In genomic region chr7:24756545-24756988, GRCh38 we compare ENCODE assay signal across 8 cellular contexts. TPM values are rescaled to one million over a fixed set of nuclear protein-coding genes. Genes with fewer than 3 reads are reported as not detected.
DNase-seq lines count a peak whose midpoint lies in the region; ATAC-seq and TF ChIP-seq lines count a peak whose summit lies in the region.

No MANE protein-coding gene starts in this region.

- peak overlapping the region; percentile 42; the same call in 1 of the 2 replicates for H3K4me3 ChIP-seq in Karpas-422 (ENCODE audit: low read length)
- peak overlapping the region; percentile 66 for H3K4me3 ChIP-seq in astrocyte of the cerebellum (ENCODE audit: low read depth, low read length)
- H3K4me3 ChIP-seq in kidney epithelial cell (ENCODE audit: low read depth, low read length) = peak overlapping the region; percentile 78

- TF ChIP-seq CTCF in astrocyte of the cerebellum (IDR thresholded peaks at IDR 0.05; ENCODE audit: low read depth, low read length, missing control alignments) (no peak), kidney epithelial cell (IDR thresholded peaks at IDR 0.05; ENCODE audit: insufficient read depth, low read length, poor library complexity, severe bottlenecking) (no peak)

- peaks cover 7% of the 10 kb centered on the region; the same call in 1 of the 2 replicates for H3K9me3 ChIP-seq in Karpas-422 (ENCODE audit: low read length)

- H4K20me1 ChIP-seq in Karpas-422 (ENCODE audit: insufficient read depth, low read depth, low read length) = no peaks in the 10 kb centered on the region

- H3K79me2 ChIP-seq in Karpas-422 (ENCODE audit: low read length) = no peaks in the 10 kb centered on the region

- no peak overlapping the region for H3K27ac ChIP-seq in Karpas-422 (ENCODE audit: low read length)

- 0 out of 2 replicates have a peak overlapping the region, but pooled peaks have one; percentile 33 for H3K9ac ChIP-seq in Karpas-422 (ENCODE audit: low read length)

- no peak overlapping the region for H2AFZ ChIP-seq in Karpas-422 (ENCODE audit: low read length)

- peak; percentile 1 for ATAC-seq in GM18909 (IDR thresholded peaks at IDR 0.05; ENCODE audit: poor library complexity, unreplicated experiment)
- ATAC-seq in stimulated activated effector memory CD8-positive, alpha-beta T cell treated with anti-CD3 and anti-CD28 coated beads, Interleukin-12 subunit alpha, Interleukin-12 subunit beta, amount 100 ng/mL, for 72 hours = peak; percentile 17

- no peaks in the 10 kb centered on the region for H3K9me3 Mint-ChIP-seq in stimulated activated effector memory CD8-positive, alpha-beta T cell treated with anti-CD3 and anti-CD28 coated beads, Interleukin-12 subunit alpha, Interleukin-12 subunit beta, amount 100 ng/mL, for 72 hours

- in situ Hi-C loops in astrocyte of the cerebellum (cut with HindIII; ENCODE audit: low sequenced_read_pairs) = no loop called here

- H3K36me3 ChIP-seq in Karpas-422 (ENCODE audit: insufficient read depth, low read length) (peaks cover 19% of the 10 kb centered on the region), kidney epithelial cell (ENCODE audit: control insufficient read depth, insufficient read depth, low read length) (no peaks in the 10 kb centered on the region)

- no peaks in the 10 kb centered on the region for H3K4me1 ChIP-seq in Karpas-422 (ENCODE audit: low read length)

- H3K36me3 Mint-ChIP-seq in stimulated activated effector memory CD8-positive, alpha-beta T cell treated with anti-CD3 and anti-CD28 coated beads, Interleukin-12 subunit alpha, Interleukin-12 subunit beta, amount 100 ng/mL, for 72 hours = peaks cover 4% of the 10 kb centered on the region

- no peaks in the 10 kb centered on the region for H3K9me2 ChIP-seq in Karpas-422 (replicated peaks; ENCODE audit: insufficient read depth, low read length)

- peaks cover 22% of the 10 kb centered on the region for H3K4me1 Mint-ChIP-seq in stimulated activated effector memory CD8-positive, alpha-beta T cell treated with anti-CD3 and anti-CD28 coated beads, Interleukin-12 subunit alpha, Interleukin-12 subunit beta, amount 100 ng/mL, for 72 hours

- H3K27me3 ChIP-seq in Karpas-422 (ENCODE audit: low read length) = no peaks in the 10 kb centered on the region
- H3K27me3 ChIP-seq in kidney epithelial cell (ENCODE audit: control insufficient read depth, insufficient read depth, low read length) = no peaks in the 10 kb centered on the region

- DNase-seq in Karpas-422 (no peak), astrocyte of the cerebellum (ENCODE audit: low read depth) (no peak), kidney epithelial cell (ENCODE audit: low read depth) (no peak), NCI-H1694 treated with DMSO at 0.1 percent for 48 hours (lab: John Stamatoyannopoulos, UW) (no peak), putamen (ENCODE audit: low spot score) (no peak), occipital lobe (lab: John Stamatoyannopoulos, UW) (no peak)
- no peak for DNase-seq in stimulated activated effector memory CD8-positive, alpha-beta T cell treated with anti-CD3 and anti-CD28 coated beads, Interleukin-12 subunit alpha, Interleukin-12 subunit beta, amount 100 ng/mL, for 72 hours (ENCODE audit: low spot score in 2 of 2)

- peak overlapping the region; percentile 82 for H3K4me3 Mint-ChIP-seq in stimulated activated effector memory CD8-positive, alpha-beta T cell treated with anti-CD3 and anti-CD28 coated beads, Interleukin-12 subunit alpha, Interleukin-12 subunit beta, amount 100 ng/mL, for 72 hours

- peak overlapping the region; percentile 80 for H3K27ac Mint-ChIP-seq in stimulated activated effector memory CD8-positive, alpha-beta T cell treated with anti-CD3 and anti-CD28 coated beads, Interleukin-12 subunit alpha, Interleukin-12 subunit beta, amount 100 ng/mL, for 72 hours

- peak overlapping the region; percentile 30 for H3K4me2 ChIP-seq in Karpas-422 (ENCODE audit: low read depth, low read length, poor library complexity, severe bottlenecking)

RNA-seq across cellular contexts. Expression of gene GSDME, which starts 0.7 kb away (rescaled TPM):
- total RNA-seq in Karpas-422 (2014; rRNA removed; shearing (Covaris generic); ENCODE audit: low replicate concordance) = 6.0 and 9.8 TPM in 2 replicates
- total RNA-seq in kidney epithelial cell (72.3 and 84.8 TPM in 2 replicates), occipital lobe (38.2 TPM)
